In the genomic region with DNA sequence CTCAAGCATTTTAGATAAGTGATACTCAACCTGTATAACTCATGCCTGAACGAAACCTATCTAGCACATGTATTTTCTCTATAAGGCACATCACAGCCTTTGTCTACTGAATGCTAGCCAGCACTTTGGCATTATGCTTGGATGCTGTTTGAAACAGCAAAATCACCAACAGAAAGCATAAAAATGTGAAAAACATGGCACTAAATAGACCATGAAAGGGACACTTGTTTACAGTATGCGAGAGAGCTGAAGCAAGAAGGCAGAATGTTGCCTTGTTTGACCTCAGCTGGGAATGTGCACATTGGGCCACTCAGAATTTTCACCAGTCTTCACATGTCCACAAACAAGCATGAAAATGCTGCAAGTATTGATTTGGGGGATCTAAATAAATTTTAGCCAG, we compare ENCODE assay signal across 22 cellular contexts.
"Had no signal": no experiment of that assay in that cellular context is flagged by ENCODE, and none has a peak within 500 bp of the region (broad histone marks: within the 10 kb centered on the region; RNA-seq: fewer than 3 reads in every experiment).

No MANE protein-coding gene starts in this region.

- H3K4me3 ChIP-seq: colonic mucosa, gastroesophageal sphincter, left ventricle myocardium inferior, smooth muscle cell, suprapubic skin had no signal

- H3K27ac ChIP-seq: colonic mucosa, gastroesophageal sphincter, left ventricle myocardium inferior, neutrophil, suprapubic skin, WERI-Rb-1 had no signal

- H3K4me3 Mint-ChIP-seq: activated CD4-positive, alpha-beta memory T cell treated with anti-CD3 and anti-CD28 coated beads for 36 hours; activated CD4-positive, alpha-beta T cell treated with anti-CD3 and anti-CD28 coated beads for 36 hours; activated CD8-positive, alpha-beta memory T cell treated with anti-CD3 and anti-CD28 coated beads, Interleukin-2, amount 10 ng/mL, durations not matched to agents 7 days and 5 days; activated naive CD4-positive, alpha-beta T cell treated with anti-CD3 and anti-CD28 coated beads, Interleukin-2, amount 10 ng/mL, durations not matched to agents 7 days and 5 days; natural killer cell; T-helper 17 cell; type B pancreatic cell had no signal

- H3K27ac Mint-ChIP-seq: activated CD4-positive, alpha-beta memory T cell treated with anti-CD3 and anti-CD28 coated beads for 36 hours; activated CD4-positive, alpha-beta T cell treated with anti-CD3 and anti-CD28 coated beads for 36 hours; activated CD8-positive, alpha-beta memory T cell treated with anti-CD3 and anti-CD28 coated beads, Interleukin-2, amount 10 ng/mL, durations not matched to agents 7 days and 5 days; activated naive CD4-positive, alpha-beta T cell treated with anti-CD3 and anti-CD28 coated beads, Interleukin-2, amount 10 ng/mL, durations not matched to agents 7 days and 5 days; activated T-helper 2 cell treated with anti-CD3 and anti-CD28 coated beads, Interferon-gamma antibody, Interleukin-2, Interleukin-4, amounts not matched to agents 10 μg/mL and 5 μg/mL and 100 μg/mL, durations not matched to agents 14 hours and 24 hours and 36 hours; natural killer cell; T-helper 17 cell; type B pancreatic cell had no signal

- H3K9me3 Mint-ChIP-seq: activated CD4-positive, alpha-beta memory T cell treated with anti-CD3 and anti-CD28 coated beads for 36 hours; activated naive CD4-positive, alpha-beta T cell treated with anti-CD3 and anti-CD28 coated beads, Interleukin-2, amount 10 ng/mL, durations not matched to agents 7 days and 5 days; activated T-helper 2 cell treated with anti-CD3 and anti-CD28 coated beads, Interferon-gamma antibody, Interleukin-2, Interleukin-4, amounts not matched to agents 10 μg/mL and 5 μg/mL and 100 μg/mL, durations not matched to agents 14 hours and 24 hours and 36 hours; natural killer cell; type B pancreatic cell had no signal

- H3K4me1 ChIP-seq: colonic mucosa, gastroesophageal sphincter, suprapubic skin had no signal

- H3K4me2 ChIP-seq: smooth muscle cell had no signal

- H3K27me3 Mint-ChIP-seq: activated CD4-positive, alpha-beta memory T cell treated with anti-CD3 and anti-CD28 coated beads for 36 hours; activated CD4-positive, alpha-beta T cell treated with anti-CD3 and anti-CD28 coated beads for 36 hours; activated CD8-positive, alpha-beta memory T cell treated with anti-CD3 and anti-CD28 coated beads, Interleukin-2, amount 10 ng/mL, durations not matched to agents 7 days and 5 days; activated naive CD4-positive, alpha-beta T cell treated with anti-CD3 and anti-CD28 coated beads, Interleukin-2, amount 10 ng/mL, durations not matched to agents 7 days and 5 days; T-helper 17 cell; type B pancreatic cell had no signal

- H3K4me1 Mint-ChIP-seq: activated CD4-positive, alpha-beta T cell treated with anti-CD3 and anti-CD28 coated beads for 36 hours; activated CD8-positive, alpha-beta memory T cell treated with anti-CD3 and anti-CD28 coated beads, Interleukin-2, amount 10 ng/mL, durations not matched to agents 7 days and 5 days; activated naive CD4-positive, alpha-beta T cell treated with anti-CD3 and anti-CD28 coated beads, Interleukin-2, amount 10 ng/mL, durations not matched to agents 7 days and 5 days; natural killer cell had no signal

- DNase-seq: activated CD4-positive, alpha-beta memory T cell treated with anti-CD3 and anti-CD28 coated beads for 36 hours; activated CD4-positive, alpha-beta T cell treated with anti-CD3 and anti-CD28 coated beads for 36 hours; activated CD8-positive, alpha-beta memory T cell treated with anti-CD3 and anti-CD28 coated beads, Interleukin-2, amount 10 ng/mL, durations not matched to agents 7 days and 5 days; activated naive CD4-positive, alpha-beta T cell treated with anti-CD3 and anti-CD28 coated beads, Interleukin-2, amount 10 ng/mL, durations not matched to agents 7 days and 5 days; activated T-cell treated with anti-CD3 and anti-CD28 coated beads, Interleukin-2, amount 50 U/mL, for 1 hour; colonic mucosa; left ventricle myocardium inferior; mesendoderm; natural killer cell; posterior cingulate gyrus; right cardiac atrium; stimulated activated CD4-positive, alpha-beta T cell treated with anti-CD3 and anti-CD28 coated beads, Interleukin-4, amount 100 ng/mL, for 4 hours; stimulated activated CD8-positive, alpha-beta memory T cell treated with anti-CD3 and anti-CD28 coated beads, Interleukin-4, amount 100 ng/mL, for 48 hours; stimulated activated naive CD4-positive, alpha-beta T cell treated with Interleukin-2 at 50 U/mL for 16 hours; T-helper 17 cell; WERI-Rb-1 had no signal

- H3K27me3 ChIP-seq: colonic mucosa, gastroesophageal sphincter, neutrophil, suprapubic skin had no signal

- H3K9me3 ChIP-seq: colonic mucosa, gastroesophageal sphincter, left ventricle myocardium inferior, neutrophil, suprapubic skin had no signal

- ATAC-seq: activated CD4-positive, alpha-beta T cell treated with anti-CD3 and anti-CD28 coated beads for 36 hours; activated CD8-positive, alpha-beta memory T cell treated with anti-CD3 and anti-CD28 coated beads, Interleukin-2, amount 10 ng/mL, durations not matched to agents 7 days and 5 days; gastroesophageal sphincter; natural killer cell; right cardiac atrium; T-helper 17 cell had no signal

- H3K36me3 ChIP-seq: colonic mucosa had no signal
